In genomic region chr10:124654686-124655085, GRCh38 we compare ENCODE assay signal across 14 cellular contexts.
DNase-seq lines count a peak whose midpoint lies in the region; ATAC-seq and TF ChIP-seq lines count a peak whose summit lies in the region.
"Had no signal": no experiment of that assay in that cellular context is flagged by ENCODE, and none has a peak within 500 bp of the region (broad histone marks: within the 10 kb centered on the region; RNA-seq: fewer than 3 reads in every experiment).

No MANE protein-coding gene starts in this region.

- H3K4me3 Mint-ChIP-seq in stimulated activated naive CD8-positive, alpha-beta T cell treated with anti-CD3 and anti-CD28 coated beads, Interleukin-15, Interleukin-2, amounts not matched to agents 100 ng/mL and 50 ng/mL, for 24 hours, result no peak overlapping the region
- H3K4me3 Mint-ChIP-seq in stimulated activated naive CD8-positive, alpha-beta T cell treated with anti-CD3 and anti-CD28 coated beads, Interleukin-15, amount 100 ng/mL, for 72 hours, result no peak overlapping the region
- H3K4me3 Mint-ChIP-seq in nephron progenitor cell, result no peak overlapping the region
- H3K4me3 Mint-ChIP-seq: activated CD8-positive, alpha-beta T cell treated with anti-CD3 and anti-CD28 coated beads for 36 hours; activated naive CD4-positive, alpha-beta T cell treated with anti-CD3 and anti-CD28 coated beads, Interleukin-2, amount 10 ng/mL, durations not matched to agents 7 days and 5 days; GM23338 had no signal

- peak overlapping the region; percentile 58 for H3K27ac ChIP-seq in psoas muscle

- DNase-seq in stimulated activated naive CD8-positive, alpha-beta T cell treated with anti-CD3 and anti-CD28 coated beads, Interleukin-15, amount 100 ng/mL, for 72 hours, result no peak
- DNase-seq in psoas muscle, result no peak
- no peak for DNase-seq in stimulated activated CD4-positive, alpha-beta T cell treated with anti-CD3 and anti-CD28 coated beads, Interleukin-4, amount 100 ng/mL, for 24 hours
- DNase-seq in nephron progenitor cell, result no peak
- no peak for DNase-seq in mesenteric fat pad (ENCODE audit: low spot score)
- DNase-seq: activated CD8-positive, alpha-beta T cell treated with anti-CD3 and anti-CD28 coated beads for 36 hours; activated naive CD4-positive, alpha-beta T cell treated with anti-CD3 and anti-CD28 coated beads, Interleukin-2, amount 10 ng/mL, durations not matched to agents 7 days and 5 days; islet precursor cell; MM.1S; NCI-H2171 treated with DMSO at 0.1 percent for 48 hours had no signal

- H3K36me3 Mint-ChIP-seq in stimulated activated naive CD8-positive, alpha-beta T cell treated with anti-CD3 and anti-CD28 coated beads, Interleukin-15, Interleukin-2, amounts not matched to agents 100 ng/mL and 50 ng/mL, for 24 hours (ENCODE audit: low read depth), result no peaks in the 10 kb centered on the region
- peaks cover 4% of the 10 kb centered on the region for H3K36me3 Mint-ChIP-seq in nephron progenitor cell (ENCODE audit: low read depth)

- H3K4me1 ChIP-seq in psoas muscle, result peaks cover 64% of the 10 kb centered on the region

- no peaks in the 10 kb centered on the region for H3K9me3 Mint-ChIP-seq in stimulated activated naive CD8-positive, alpha-beta T cell treated with anti-CD3 and anti-CD28 coated beads, Interleukin-15, Interleukin-2, amounts not matched to agents 100 ng/mL and 50 ng/mL, for 24 hours
- H3K9me3 Mint-ChIP-seq in stimulated activated naive CD8-positive, alpha-beta T cell treated with anti-CD3 and anti-CD28 coated beads, Interleukin-15, amount 100 ng/mL, for 72 hours, result no peaks in the 10 kb centered on the region
- H3K9me3 Mint-ChIP-seq in nephron progenitor cell, result no peaks in the 10 kb centered on the region
- H3K9me3 Mint-ChIP-seq: activated CD8-positive, alpha-beta T cell treated with anti-CD3 and anti-CD28 coated beads for 36 hours; activated naive CD4-positive, alpha-beta T cell treated with anti-CD3 and anti-CD28 coated beads, Interleukin-2, amount 10 ng/mL, durations not matched to agents 7 days and 5 days; GM23338 had no signal

- no peaks in the 10 kb centered on the region for H3K27me3 Mint-ChIP-seq in stimulated activated naive CD8-positive, alpha-beta T cell treated with anti-CD3 and anti-CD28 coated beads, Interleukin-15, Interleukin-2, amounts not matched to agents 100 ng/mL and 50 ng/mL, for 24 hours
- no peaks in the 10 kb centered on the region for H3K27me3 Mint-ChIP-seq in stimulated activated naive CD8-positive, alpha-beta T cell treated with anti-CD3 and anti-CD28 coated beads, Interleukin-15, amount 100 ng/mL, for 72 hours
- H3K27me3 Mint-ChIP-seq in nephron progenitor cell (ENCODE audit: low read depth, poor library complexity), result no peaks in the 10 kb centered on the region
- H3K27me3 Mint-ChIP-seq: activated CD8-positive, alpha-beta T cell treated with anti-CD3 and anti-CD28 coated beads for 36 hours; activated naive CD4-positive, alpha-beta T cell treated with anti-CD3 and anti-CD28 coated beads, Interleukin-2, amount 10 ng/mL, durations not matched to agents 7 days and 5 days had no signal

- H3K9me3 ChIP-seq in psoas muscle, result no peaks in the 10 kb centered on the region

- intact Hi-C loops in psoas muscle (cut with DNase I), result no loop called here

- no peaks in the 10 kb centered on the region for H3K36me3 ChIP-seq in psoas muscle (ENCODE audit: insufficient read depth in 1 of 2, low read depth in 1 of 2)

- TF ChIP-seq CTCF in psoas muscle (IDR thresholded peaks at IDR 0.05) (no peak), nephron progenitor cell (IDR thresholded peaks at IDR 0.05) (no peak)

- ATAC-seq in stimulated activated naive CD8-positive, alpha-beta T cell treated with anti-CD3 and anti-CD28 coated beads, Interleukin-15, amount 100 ng/mL, for 72 hours, result no peak
- ATAC-seq in esophagus mucosa (peak; percentile 76), psoas muscle (no peak), HG03025 (IDR thresholded peaks at IDR 0.05; ENCODE audit: low FRiP score, unreplicated experiment) (no peak)
- ATAC-seq: activated CD8-positive, alpha-beta T cell treated with anti-CD3 and anti-CD28 coated beads for 36 hours; GM23338 had no signal

- no peaks in the 10 kb centered on the region for H3K27me3 ChIP-seq in psoas muscle (ENCODE audit: insufficient read depth in 3 of 3, low read length in 2 of 3)

- H3K4me1 Mint-ChIP-seq in stimulated activated naive CD8-positive, alpha-beta T cell treated with anti-CD3 and anti-CD28 coated beads, Interleukin-15, Interleukin-2, amounts not matched to agents 100 ng/mL and 50 ng/mL, for 24 hours (ENCODE audit: low read depth), result peaks cover 75% of the 10 kb centered on the region
- peaks cover 81% of the 10 kb centered on the region for H3K4me1 Mint-ChIP-seq in stimulated activated naive CD8-positive, alpha-beta T cell treated with anti-CD3 and anti-CD28 coated beads, Interleukin-15, amount 100 ng/mL, for 72 hours
- H3K4me1 Mint-ChIP-seq in nephron progenitor cell, result peaks cover 25% of the 10 kb centered on the region

- no peak overlapping the region for H3K4me3 ChIP-seq in psoas muscle
- H3K4me3 ChIP-seq: GM23338 had no signal

- H3K27ac Mint-ChIP-seq in stimulated activated naive CD8-positive, alpha-beta T cell treated with anti-CD3 and anti-CD28 coated beads, Interleukin-15, Interleukin-2, amounts not matched to agents 100 ng/mL and 50 ng/mL, for 24 hours, result peak overlapping the region; percentile 28
- no peak overlapping the region for H3K27ac Mint-ChIP-seq in stimulated activated naive CD8-positive, alpha-beta T cell treated with anti-CD3 and anti-CD28 coated beads, Interleukin-15, amount 100 ng/mL, for 72 hours
- no peak overlapping the region for H3K27ac Mint-ChIP-seq in nephron progenitor cell
- H3K27ac Mint-ChIP-seq: activated CD8-positive, alpha-beta T cell treated with anti-CD3 and anti-CD28 coated beads for 36 hours had no signal

- WGBS in psoas muscle, 3 donors, result 69 to 77% (median 73%) methylated on average over 7 of the region's 7 CpGs
